In genomic region chr7:31819031-31819430, GRCh38 we compare ENCODE assay signal across 34 cellular contexts.
"Had no signal": no experiment of that assay in that cellular context is flagged by ENCODE, and none has a peak within 500 bp of the region (broad histone marks: within the 10 kb centered on the region; RNA-seq: fewer than 3 reads in every experiment).

No MANE protein-coding gene starts in this region.

- H3K27me3 ChIP-seq: MG63 had no signal

- H3K4me2 ChIP-seq: KMS-11 had no signal

- H3K4me3 ChIP-seq: MG63 had no signal

- H3K9me3 ChIP-seq: MG63 had no signal

- DNase-seq: Karpas-422, Kasumi-1, MG63, MM.1S, MV-4-11, NCI-H1048, NCI-H1092, NCI-H1092 treated with DMSO at 0.1 percent for 48 hours, NCI-H1105, NCI-H1105 treated with DMSO at 0.1 percent for 48 hours, NCI-H1417, NCI-H1417 treated with DMSO at 0.1 percent for 48 hours, NCI-H1436, NCI-H1436 treated with DMSO at 0.1 percent for 48 hours, NCI-H146, NCI-H1694, NCI-H1694 treated with DMSO at 0.1 percent for 48 hours, NCI-H187, NCI-H187 treated with DMSO at 0.1 percent for 48 hours, NCI-H1930, NCI-H2029, NCI-H2029 treated with DMSO at 0.1 percent for 48 hours, NCI-H2081, NCI-H2081 treated with DMSO at 0.1 percent for 48 hours, NCI-H2107, NCI-H2171 treated with DMSO at 0.1 percent for 48 hours, NCI-H2227 treated with DMSO at 0.1 percent for 48 hours, NCI-H226, NCI-H345, NCI-H446, NCI-H446 treated with DMSO at 0.1 percent for 48 hours, NCI-H510A, NCI-H510A treated with DMSO at 0.1 percent for 48 hours had no signal

- H3K9ac ChIP-seq: KMS-11 had no signal

- H3K27ac ChIP-seq: KMS-11 had no signal
